Comparison of ENCODE assay signal across 8 cellular contexts in the genomic region with DNA sequence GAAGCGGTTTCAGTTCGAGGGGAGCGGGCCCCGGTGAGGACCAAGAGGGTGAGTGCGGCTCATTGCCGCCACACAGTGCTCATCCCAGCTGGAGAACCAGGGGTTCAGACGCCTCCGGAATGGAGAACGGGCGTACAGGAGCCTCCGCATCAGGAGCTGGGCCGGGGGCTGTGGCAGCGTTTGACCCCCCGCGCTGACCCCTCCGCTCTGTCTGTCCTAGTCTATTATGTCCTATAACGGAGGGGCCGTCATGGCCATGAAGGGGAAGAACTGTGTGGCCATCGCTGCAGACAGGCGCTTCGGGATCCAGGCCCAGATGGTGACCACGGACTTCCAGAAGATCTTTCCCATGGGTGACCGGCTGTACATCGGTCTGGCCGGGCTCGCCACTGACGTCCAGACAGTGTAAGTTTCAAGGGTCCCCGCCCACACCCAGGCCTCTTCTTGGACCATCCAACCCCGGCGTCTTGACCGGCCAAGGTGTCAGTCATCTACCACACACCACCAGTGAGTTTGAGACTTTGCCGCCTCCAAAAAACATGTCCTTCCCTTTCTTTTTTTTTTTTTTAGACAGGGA. TPM values are rescaled to one million over a fixed set of nuclear protein-coding genes. Genes with fewer than 3 reads are reported as not detected.
DNase-seq lines count a peak whose midpoint lies in the region; ATAC-seq, FAIRE-seq and TF ChIP-seq lines count a peak whose summit lies in the region.

No MANE protein-coding gene starts in this region.

- no peak for TF ChIP-seq POLR2A in GM12892 (IDR thresholded peaks at IDR 0.05; ENCODE audit: low read depth, low read length)

- no peaks in the 10 kb centered on the region for H3K27me3 ChIP-seq in bronchial epithelial cell (ENCODE audit: control insufficient read depth, insufficient read depth, low read length)
- no peaks in the 10 kb centered on the region for H3K27me3 ChIP-seq in mucosa of stomach (ENCODE audit: control insufficient read depth, insufficient read depth, low read length)

- peaks cover 17% of the 10 kb centered on the region for H3K4me1 ChIP-seq in mucosa of stomach (ENCODE audit: control insufficient read depth, insufficient read depth, low read length)

- FAIRE-seq in bronchial epithelial cell (lab: Jason Lieb, UNC) (no peak), GM12892 (lab: Jason Lieb, UNC) (no peak)

- TF ChIP-seq CTCF in bronchial epithelial cell (IDR thresholded peaks at IDR 0.05; ENCODE audit: insufficient read depth, low read length, severe bottlenecking) = no peak

- ATAC-seq in GM18511 (IDR thresholded peaks at IDR 0.05; ENCODE audit: unreplicated experiment) (peak; percentile 22), HG03439 (IDR thresholded peaks at IDR 0.05; ENCODE audit: unreplicated experiment) (peak; percentile 12)

- DNase-seq in bronchial epithelial cell (ENCODE audit: low read depth) = no peak
- no peak for DNase-seq in H4 (ENCODE audit: low spot score)
- DNase-seq in SIG-M5 treated with dmso at 0.1 percent for 504 hours (lab: John Stamatoyannopoulos, UW; ENCODE audit: unreplicated experiment) = no peak
- DNase-seq in activated effector memory CD4-positive, alpha-beta T cell treated with Interleukin-2 at 50 U/mL for 16 hours = no peak
- no peak for DNase-seq in GM12892 (ENCODE audit: insufficient read length)

- peaks cover 10% of the 10 kb centered on the region for H3K36me3 ChIP-seq in bronchial epithelial cell (ENCODE audit: control insufficient read depth, insufficient read depth, low read length)
- H3K36me3 ChIP-seq in mucosa of stomach (ENCODE audit: control insufficient read depth, insufficient read depth, low read length) = peaks cover 5% of the 10 kb centered on the region

- H3K4me3 ChIP-seq in bronchial epithelial cell (ENCODE audit: low read depth, low read length) (peak overlapping the region; percentile 75), mucosa of stomach (ENCODE audit: low read length) (peak overlapping the region; percentile 73)

- peak overlapping the region; percentile 92 for H3K9ac ChIP-seq in mucosa of stomach (ENCODE audit: low read length)

- H3K9me3 ChIP-seq in mucosa of stomach (ENCODE audit: control insufficient read depth, low read length) = no peaks in the 10 kb centered on the region

RNA-seq across cellular contexts. Expression of a gene that starts 0.5 kb away (rescaled TPM):
- total RNA-seq in bronchial epithelial cell = 273 and 288 TPM in 2 replicates
- 592 and 607 TPM in 2 replicates for total RNA-seq in H4 (2014; rRNA removed; shearing (Covaris generic))
- 221 TPM for polyA plus RNA-seq in GM12892 (2012; ENCODE audit: missing spikeins)

RNA-seq across cellular contexts. Expression of a gene that starts 4.9 kb away (rescaled TPM):
- total RNA-seq in bronchial epithelial cell = 1.1 and 2.3 TPM in 2 replicates
- total RNA-seq in H4 (2014; rRNA removed; shearing (Covaris generic)) = 1.6 and 3.9 TPM in 2 replicates
- 2.1 TPM for polyA plus RNA-seq in GM12892 (2012; ENCODE audit: missing spikeins)

RNA-seq across cellular contexts. Expression of a gene that starts 22.9 kb away (rescaled TPM):
- 2.9 and 4.4 TPM in 2 replicates for total RNA-seq in bronchial epithelial cell
- 2.3 and 6.7 TPM in 2 replicates for total RNA-seq in H4 (2014; rRNA removed; shearing (Covaris generic))
- 15.2 TPM for polyA plus RNA-seq in GM12892 (2012; ENCODE audit: missing spikeins)

RNA-seq across cellular contexts. Expression of a gene that starts 46.3 kb away (rescaled TPM):
- total RNA-seq in bronchial epithelial cell = 15.5 and 21.9 TPM in 2 replicates
- 24.6 and 32.4 TPM in 2 replicates for total RNA-seq in H4 (2014; rRNA removed; shearing (Covaris generic))
- 15.6 TPM for polyA plus RNA-seq in GM12892 (2012; ENCODE audit: missing spikeins)

RNA-seq across cellular contexts. Expression of a gene that starts 47.9 kb away (rescaled TPM):
- 10.8 and 14.2 TPM in 2 replicates for total RNA-seq in bronchial epithelial cell
- 7.8 and 13.6 TPM in 2 replicates for total RNA-seq in H4 (2014; rRNA removed; shearing (Covaris generic))
- 50.6 TPM for polyA plus RNA-seq in GM12892 (2012; ENCODE audit: missing spikeins)
